In the genomic region with DNA sequence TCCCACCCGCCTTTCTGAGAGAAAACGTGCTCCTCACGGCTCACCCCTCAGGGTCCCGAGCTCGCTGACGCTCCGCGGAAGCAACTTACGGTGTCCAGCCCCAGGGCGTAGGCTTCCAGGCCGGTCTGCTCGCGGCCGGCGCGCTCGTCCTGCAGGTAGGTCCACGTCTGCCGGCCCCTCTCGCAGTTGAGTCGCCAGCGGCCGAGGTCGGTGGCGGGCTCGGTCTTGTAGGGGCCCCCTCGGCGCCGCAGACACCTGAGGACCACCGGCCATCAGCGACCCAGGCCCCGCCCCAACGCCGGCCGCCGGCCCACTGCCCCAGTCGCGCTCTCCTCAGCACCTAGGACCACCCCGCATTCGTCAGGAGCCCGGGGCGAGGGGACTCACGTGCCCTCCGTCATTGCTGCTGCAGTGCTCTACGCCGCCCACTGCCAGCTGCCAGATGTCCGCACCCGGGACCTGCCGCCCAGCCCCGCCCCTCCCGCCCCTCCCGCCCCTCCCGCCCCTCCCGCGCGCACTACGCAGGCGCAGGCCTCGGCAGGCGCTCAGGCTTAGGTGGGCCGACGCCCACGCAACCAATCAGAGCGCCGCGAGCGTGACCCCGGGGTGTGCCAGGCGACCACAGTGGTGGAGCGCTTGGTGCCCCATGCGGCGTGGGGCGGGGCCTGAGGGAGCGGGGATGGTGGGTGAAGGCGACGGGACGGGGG, we compare ENCODE assay signal across 8 cellular contexts. TPM values are rescaled to one million over a fixed set of nuclear protein-coding genes. Genes with fewer than 3 reads are reported as not detected.
A peak's percentile ranks its signal among the peaks of the same experiment; 100 is the strongest.
DNase-seq lines count a peak whose midpoint lies in the region; ATAC-seq and TF ChIP-seq lines count a peak whose summit lies in the region.

A gene (minus strand): TSS at position 430 of the 707 bp plus-strand sequence. CDS start 29 bp downstream, at position 401.

- DNase-seq in AG09319 (ENCODE audit: extremely low read depth, low read depth) (peak; percentile 97), NCI-H460 (ENCODE audit: extremely low read depth, low read depth) (peak; percentile 95), cerebellar cortex (ENCODE audit: low spot score) (peak; percentile 96), islet precursor cell (peak; percentile 99)
- DNase-seq in activated CD4-positive, CD25-positive, alpha-beta regulatory T cell treated with anti-CD3 and anti-CD28 coated beads, Interleukin-2, amount 50 U/mL, for 72 hours, result peak; percentile 95
- DNase-seq in stimulated activated CD4-positive, alpha-beta T cell treated with anti-CD3 and anti-CD28 coated beads, Interleukin-12 subunit alpha, Interleukin-12 subunit beta, amount 100 ng/mL, for 4 hours, result peak; percentile 96

- TF ChIP-seq POLR2A in GM19099 (IDR thresholded peaks at IDR 0.05; ENCODE audit: extremely low read depth, insufficient read length, low read depth), result peak; percentile 81

- TF ChIP-seq CTCF in AG09319 (IDR thresholded peaks at IDR 0.05; ENCODE audit: low read depth, low read length), result no peak

- ATAC-seq in HG03378 (IDR thresholded peaks at IDR 0.05; ENCODE audit: unreplicated experiment), result peak; percentile 48

RNA-seq across cellular contexts. Expression of the gene that starts here (rescaled TPM):
- total RNA-seq in NCI-H460 (2014; rRNA removed; shearing (Covaris generic)), result 5.3 and 6.0 TPM in 2 replicates
- 70.9 and 93.1 TPM in 2 replicates for polyA plus RNA-seq in NCI-H460 (2014; cell fraction: nucleus; rRNA removed)

Comparison
In these comparisons a context has a peak if more than half of its experiments do, and no peak if none do; other contexts are left out.
1. Peak in every context shown above with its lines: DNase-seq and ATAC-seq.